Comparison of ENCODE assay signal across 11 cellular contexts in genomic region chr2:238785528-238785860, GRCh38.
DNase-seq lines count a peak whose midpoint lies in the region; ATAC-seq and TF ChIP-seq lines count a peak whose summit lies in the region.
"Had no signal": no experiment of that assay in that cellular context is flagged by ENCODE, and none has a peak within 500 bp of the region (broad histone marks: within the 10 kb centered on the region; RNA-seq: fewer than 3 reads in every experiment).

No MANE protein-coding gene starts in this region.

- H3K4me3 ChIP-seq in mammary epithelial cell (replicated peaks in 1 of 3; ENCODE audit: insufficient read depth in 1 of 3, low read depth in 2 of 3, low read length in 3 of 3) (no peak overlapping the region), adipocyte (ENCODE audit: low read length) (peak overlapping the region; percentile 62), left ventricle myocardium inferior (no peak overlapping the region)

- H2AFZ ChIP-seq in mammary epithelial cell (ENCODE audit: low read depth, low read length): no peak overlapping the region

- CTCF ChIA-PET in MCF 10A (lab: Yijun Ruan, JAX): interaction anchor here (0.6 to 3.2 kb wide), 34 partner anchors 10 to 526 kb away, joined by 3 to 39 read pairs (median 4); no protein-coding TSS in a partner anchor
- CTCF ChIA-PET in mammary epithelial cell (lab: Charles Lee; ENCODE audit: low non-redundant PET): interaction anchor here (0.6 to 1.3 kb wide), 3 partner anchors 65 to 445 kb away, joined by 5 to 12 read pairs (median 5); no protein-coding TSS in a partner anchor

- BruUV-seq in MCF 10A (replicated peaks; lab: Mats Ljungman, UMichigan) (no TSS peak), mammary epithelial cell (replicated peaks; lab: Mats Ljungman, UMichigan) (no TSS peak)

- 58% methylated on average over 9 of the region's 9 CpGs for WGBS in mammary epithelial cell (ENCODE audit: low coverage, missing lambda C conversion rate)

- H3K4me3 Mint-ChIP-seq in MCF 10A (ENCODE audit: unreplicated experiment) (no peak overlapping the region), chondrocyte (ENCODE audit: unreplicated experiment) (no peak overlapping the region)

- H3K4me1 Mint-ChIP-seq in MCF 10A (ENCODE audit: insufficient read depth, unreplicated experiment): peaks cover 17% of the 10 kb centered on the region
- peaks cover 4% of the 10 kb centered on the region for H3K4me1 Mint-ChIP-seq in chondrocyte (ENCODE audit: low read depth)

- ATAC-seq in sciatic nerve: peak; percentile 11
- ATAC-seq in HG03097 (IDR thresholded peaks at IDR 0.05; ENCODE audit: low FRiP score, unreplicated experiment): no peak

- no peak overlapping the region for H3K4me2 ChIP-seq in mammary epithelial cell (ENCODE audit: insufficient read depth, low read depth, low read length)

- in situ Hi-C loops in mammary epithelial cell (cut with MboI; ENCODE audit: low sequenced_read_pairs in 2 of 2): loop anchor here (10.0 to 25.0 kb wide), 3 partner anchors 71 to 423 kb away; no protein-coding TSS in a partner anchor

- H3K27ac ChIP-seq in mammary epithelial cell (ENCODE audit: insufficient read depth, low read depth, low read length) (no peak overlapping the region), left ventricle myocardium inferior (replicated peaks) (no peak overlapping the region)
- H3K27ac ChIP-seq: C4-2B had no signal

- no peaks in the 10 kb centered on the region for H3K36me3 ChIP-seq in mammary epithelial cell (ENCODE audit: insufficient read depth, low read length)
- H3K36me3 ChIP-seq in adipocyte (ENCODE audit: control insufficient read depth, insufficient read depth, low read length, severe bottlenecking): no peaks in the 10 kb centered on the region
- H3K36me3 ChIP-seq in left ventricle myocardium inferior: no peaks in the 10 kb centered on the region

- no peak overlapping the region for H3K9ac ChIP-seq in mammary epithelial cell (ENCODE audit: insufficient read depth, low read length)
- H3K9ac ChIP-seq in adipocyte (ENCODE audit: low read length): peak overlapping the region; percentile 88

- POLR2A ChIA-PET in MCF 10A (lab: Yijun Ruan, JAX): interaction anchor here (0.6 to 3.2 kb wide), 9 partner anchors 57 to 1419 kb away, joined by 3 to 40 read pairs (median 3); partner anchors contain the start of gene TWIST2

- intact Hi-C loops in MCF 10A (cut with micrococcal nuclease): loop anchor here (1.0 kb wide), 5 partner anchors 65 to 428 kb away; no protein-coding TSS in a partner anchor
- intact Hi-C loops in mammary epithelial cell (cut with micrococcal nuclease): loop anchor here (1.0 to 10.0 kb wide), 9 partner anchors 65 to 521 kb away; no protein-coding TSS in a partner anchor
- intact Hi-C loops in sciatic nerve (cut with DNase I): no loop called here
- intact Hi-C loops in left ventricle myocardium inferior (cut with micrococcal nuclease): no loop called here

- no peaks in the 10 kb centered on the region for H3K79me2 ChIP-seq in mammary epithelial cell (ENCODE audit: insufficient read depth, low read length)

- H3K4me1 ChIP-seq in mammary epithelial cell (ENCODE audit: insufficient read depth, low read length) (no peaks in the 10 kb centered on the region), adipocyte (ENCODE audit: control insufficient read depth, insufficient read depth, low read length) (peaks cover 32% of the 10 kb centered on the region), left ventricle myocardium inferior (no peaks in the 10 kb centered on the region)

- H3K27me3 ChIP-seq in mammary epithelial cell (ENCODE audit: insufficient read depth, low read length): no peaks in the 10 kb centered on the region
- no peaks in the 10 kb centered on the region for H3K27me3 ChIP-seq in adipocyte (replicated peaks; ENCODE audit: control insufficient read depth, insufficient read depth, low read length)
- peaks cover 27% of the 10 kb centered on the region for H3K27me3 ChIP-seq in left ventricle myocardium inferior (ENCODE audit: low read depth)

- H3K9me3 ChIP-seq in mammary epithelial cell (replicated peaks; ENCODE audit: insufficient read depth, low read length): no peaks in the 10 kb centered on the region
- H3K9me3 ChIP-seq in adipocyte (ENCODE audit: control insufficient read depth, low read length): no peaks in the 10 kb centered on the region
- H3K9me3 ChIP-seq in left ventricle myocardium inferior (replicated peaks): no peaks in the 10 kb centered on the region

- H3K36me3 Mint-ChIP-seq in MCF 10A (ENCODE audit: insufficient read depth, unreplicated experiment) (no peaks in the 10 kb centered on the region), chondrocyte (ENCODE audit: low read depth) (no peaks in the 10 kb centered on the region)

- H3K27me3 Mint-ChIP-seq in MCF 10A (ENCODE audit: insufficient read depth, unreplicated experiment) (no peaks in the 10 kb centered on the region), chondrocyte (ENCODE audit: low read depth) (peaks cover 15% of the 10 kb centered on the region)

- dilution Hi-C loops in mammary epithelial cell (cut with HindIII; ENCODE audit: low sequenced_read_pairs): loop anchor here (5.0 to 25.0 kb wide), 2 partner anchors 68 to 273 kb away; no protein-coding TSS in a partner anchor

- H3K27ac Mint-ChIP-seq in MCF 10A (ENCODE audit: low read depth, unreplicated experiment): peak overlapping the region; percentile 80
- H3K27ac Mint-ChIP-seq in chondrocyte (ENCODE audit: unreplicated experiment): no peak overlapping the region

- H4K20me1 ChIP-seq in mammary epithelial cell (ENCODE audit: insufficient read depth, low read length): no peaks in the 10 kb centered on the region

- H3K9me3 Mint-ChIP-seq in MCF 10A (ENCODE audit: unreplicated experiment) (no peaks in the 10 kb centered on the region), chondrocyte (ENCODE audit: low read depth) (peaks cover 9% of the 10 kb centered on the region)

- DNase-seq in MCF 10A (ENCODE audit: unreplicated experiment) (no peak), mammary epithelial cell (no peak), adipocyte (ENCODE audit: low read depth) (no peak), sciatic nerve (ENCODE audit: low spot score) (no peak), chondrocyte (ENCODE audit: low spot score) (no peak), AG08396 (ENCODE audit: low spot score) (no peak), left ventricle myocardium inferior (no peak)
- DNase-seq: GOT3, NCI-H187 had no signal

- TF ChIP-seq CTCF in MCF 10A (IDR thresholded peaks at IDR 0.05; ENCODE audit: unreplicated experiment) (no peak), mammary epithelial cell (conservative IDR thresholded peaks at IDR 0.05 in 1 of 2, IDR thresholded peaks at IDR 0.05 in 1 of 2; ENCODE audit: extremely low read depth in 1 of 2, insufficient read depth in 1 of 2, low read depth in 1 of 2, low read length in 2 of 2) (no peak), chondrocyte (IDR thresholded peaks at IDR 0.05) (no peak), left ventricle myocardium inferior (IDR thresholded peaks at IDR 0.05; ENCODE audit: borderline replicate concordance) (no peak)

Comparison
In these comparisons a context has a peak if more than half of its experiments do, and no peak if none do; other contexts are left out.
1. intact Hi-C loops: an anchor here in MCF 10A (1.0 kb wide) and mammary epithelial cell (1.0 to 10.0 kb wide); none called in sciatic nerve and left ventricle myocardium inferior.